Comparison of ENCODE assay signal across 21 cellular contexts in the genomic region with DNA sequence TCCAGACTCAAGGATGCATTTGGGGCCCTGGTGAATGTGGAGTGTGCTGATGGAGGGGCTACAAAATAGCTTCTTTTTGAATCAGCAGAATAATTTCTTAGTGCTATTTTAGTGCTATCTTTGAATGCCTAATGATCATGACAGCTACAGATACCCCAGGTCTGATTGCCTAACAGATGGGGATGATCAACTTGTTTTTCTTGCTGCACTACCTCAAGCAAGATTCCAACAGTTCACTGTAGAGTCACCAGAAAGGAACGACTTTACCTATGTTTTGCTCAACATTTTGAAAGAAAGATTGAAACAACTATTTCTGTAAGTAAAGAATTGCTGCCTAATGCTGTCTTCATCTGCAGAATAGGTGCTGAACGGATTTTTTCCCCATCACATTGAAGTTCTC. TPM values are rescaled to one million over a fixed set of nuclear protein-coding genes. Genes with fewer than 3 reads are reported as not detected.
DNase-seq lines count a peak whose midpoint lies in the region; TF ChIP-seq lines count a peak whose summit lies in the region.
"Had no signal": no experiment of that assay in that cellular context is flagged by ENCODE, and none has a peak within 500 bp of the region (broad histone marks: within the 10 kb centered on the region; RNA-seq: fewer than 3 reads in every experiment).

No MANE protein-coding gene starts in this region.

- no peaks in the 10 kb centered on the region for H3K9me3 ChIP-seq in Loucy (ENCODE audit: insufficient read depth, low read depth, low read length)
- no peaks in the 10 kb centered on the region for H3K9me3 ChIP-seq in PC-9 (ENCODE audit: insufficient read depth, low read depth)
- no peaks in the 10 kb centered on the region for H3K9me3 ChIP-seq in trophoblast cell (ENCODE audit: insufficient read depth, low read depth, low read length)
- H3K9me3 ChIP-seq: SJSA1 had no signal

- no peaks in the 10 kb centered on the region for H3K79me1 ChIP-seq in trophoblast cell (ENCODE audit: low read length)

- no peak overlapping the region for H2BK5ac ChIP-seq in trophoblast cell (ENCODE audit: low read depth, low read length, poor library complexity)

- no peak overlapping the region for H3K14ac ChIP-seq in trophoblast cell (ENCODE audit: low read length)

- no peak overlapping the region for H3K9ac ChIP-seq in Loucy (ENCODE audit: low read depth, low read length, poor library complexity, severe bottlenecking)
- no peak overlapping the region for H3K9ac ChIP-seq in trophoblast cell (ENCODE audit: low read length)
- H3K9ac ChIP-seq: BLaER1 had no signal

- TF ChIP-seq CTCF in Loucy (conservative IDR thresholded peaks at IDR 0.05; ENCODE audit: low read length) (no peak), PC-9 (conservative IDR thresholded peaks at IDR 0.05) (no peak)

- no peak overlapping the region for H2BK120ac ChIP-seq in trophoblast cell (ENCODE audit: insufficient read depth, low read length, poor library complexity)

- CTCF ChIA-PET in PC-9 (lab: Charles Lee): no interaction called here

- no CpG with 5 or more reads among the region's 2 CpGs for WGBS in trophoblast cell (ENCODE audit: extremely low coverage, insufficient coverage, insufficient read length)

- H3K4me2 ChIP-seq in Loucy (ENCODE audit: low read depth, low read length, poor library complexity, severe bottlenecking): no peak overlapping the region
- H3K4me2 ChIP-seq in PC-9: peak overlapping the region; percentile 65
- no peak overlapping the region for H3K4me2 ChIP-seq in trophoblast cell (ENCODE audit: low read length)
- H3K4me2 ChIP-seq: BLaER1 had no signal

- H3F3A ChIP-seq in Loucy (ENCODE audit: low read depth) (no peaks in the 10 kb centered on the region), PC-9 (ENCODE audit: insufficient read depth, low read depth) (peaks cover 25% of the 10 kb centered on the region)

- BruUV-seq in PC-9 (replicated peaks; lab: Mats Ljungman, UMichigan): no TSS peak

- peaks cover 23% of the 10 kb centered on the region for H3K4me1 ChIP-seq in Loucy (ENCODE audit: insufficient read depth, low read length, poor library complexity, severe bottlenecking)
- H3K4me1 ChIP-seq in PC-9 (replicated peaks; ENCODE audit: insufficient read depth): peaks cover 49% of the 10 kb centered on the region
- H3K4me1 ChIP-seq in trophoblast cell (ENCODE audit: control insufficient read depth in 1 of 2, insufficient read depth in 2 of 2, low read length in 2 of 2): peaks cover 3% of the 10 kb centered on the region in 2 experiments
- H3K4me1 ChIP-seq: BLaER1 had no signal

- H3K23ac ChIP-seq in trophoblast cell (ENCODE audit: low read length): no peak overlapping the region

- no peak overlapping the region for H2AK5ac ChIP-seq in trophoblast cell (ENCODE audit: low read length)

- H3K4ac ChIP-seq in trophoblast cell (ENCODE audit: low read depth, low read length): no peak overlapping the region

- H3K4me3 ChIP-seq in Loucy (ENCODE audit: low read length, poor library complexity, severe bottlenecking) (no peak overlapping the region), PC-9 (peak overlapping the region; percentile 31; the same call in 1 of the 2 replicates), trophoblast cell (ENCODE audit: low read depth, low read length) (no peak overlapping the region)
- H3K4me3 ChIP-seq: BLaER1, SJSA1 had no signal

- peak overlapping the region; percentile 33; the same call in 1 of the 2 replicates for H2AFZ ChIP-seq in Loucy (ENCODE audit: low read length)
- H2AFZ ChIP-seq in PC-9: 0 out of 2 replicates have a peak overlapping the region, but pooled peaks have one; percentile 7
- no peak overlapping the region for H2AFZ ChIP-seq in trophoblast cell (ENCODE audit: insufficient read depth, low read length, poor library complexity)

- H4K8ac ChIP-seq in trophoblast cell (ENCODE audit: low read depth, low read length): no peak overlapping the region

- H3K36me3 ChIP-seq in Loucy (ENCODE audit: insufficient read depth, low read length): no peaks in the 10 kb centered on the region
- H3K36me3 ChIP-seq in PC-9 (ENCODE audit: low read depth): no peaks in the 10 kb centered on the region
- H3K36me3 ChIP-seq in trophoblast cell (ENCODE audit: control insufficient read depth in 1 of 2, insufficient read depth in 2 of 2, low read length in 2 of 2): no peaks in the 10 kb centered on the region
- H3K36me3 ChIP-seq: BLaER1, SJSA1 had no signal

- intact Hi-C loops in PC-9 (cut with micrococcal nuclease; ENCODE audit: unreplicated experiment): no loop called here

- H3K27me3 ChIP-seq in Loucy (ENCODE audit: insufficient read depth, low read length, poor library complexity, severe bottlenecking): no peaks in the 10 kb centered on the region
- no peaks in the 10 kb centered on the region for H3K27me3 ChIP-seq in PC-9 (ENCODE audit: insufficient read depth, low read depth)
- H3K27me3 ChIP-seq in trophoblast cell (ENCODE audit: insufficient read depth, low read length): no peaks in the 10 kb centered on the region
- H3K27me3 ChIP-seq: BLaER1, SJSA1 had no signal

- H2BK12ac ChIP-seq in trophoblast cell (ENCODE audit: low read length): no peak overlapping the region

- no peak overlapping the region for H4K91ac ChIP-seq in trophoblast cell (ENCODE audit: low read depth, low read length)

- POLR2A ChIA-PET in PC-9 (lab: Charles Lee; ENCODE audit: unreplicated experiment): no interaction called here

- DNase-seq in PC-9 (peak in 1 of 2 experiments; percentile 91), epithelial cell of prostate (ENCODE audit: low read depth, low spot score) (no peak), trophoblast cell (peak; percentile 79 to 94), NCI-H526 (lab: John Stamatoyannopoulos, UW) (no peak), epidermal melanocyte (ENCODE audit: insufficient read length, low spot score) (no peak), mucosa of gallbladder (ENCODE audit: low spot score) (no peak), iPS-NIHi7 (ENCODE audit: extremely low spot score) (no peak)
- DNase-seq: CD4-positive, alpha-beta T cell; COR-L47; DMS 273 treated with DMSO at 0.1 percent for 48 hours; DND-41; GOT3; KG1; MV-4-11; NCI-H1105 treated with DMSO at 0.1 percent for 48 hours; NCI-H2029 treated with DMSO at 0.1 percent for 48 hours; NCI-H226; NCI-H524 treated with DMSO at 0.1 percent for 48 hours had no signal

- H3K79me2 ChIP-seq in Loucy (ENCODE audit: insufficient read depth, low read length): no peaks in the 10 kb centered on the region
- no peaks in the 10 kb centered on the region for H3K79me2 ChIP-seq in PC-9 (ENCODE audit: low read depth)
- H3K79me2 ChIP-seq in trophoblast cell (ENCODE audit: control insufficient read depth, insufficient read depth, low read length, poor library complexity): no peaks in the 10 kb centered on the region

- H3K27ac ChIP-seq in PC-9 (peak overlapping the region; percentile 30; the same call in 1 of the 2 replicates), epithelial cell of prostate (peak overlapping the region; percentile 19), trophoblast cell (ENCODE audit: low read depth, low read length) (peak overlapping the region; percentile 14)
- H3K27ac ChIP-seq: BLaER1, SJSA1 had no signal

- no peaks in the 10 kb centered on the region for H4K20me1 ChIP-seq in Loucy (ENCODE audit: insufficient read depth, low read length, poor library complexity, severe bottlenecking)
- no peaks in the 10 kb centered on the region for H4K20me1 ChIP-seq in PC-9 (ENCODE audit: insufficient read depth)
- H4K20me1 ChIP-seq: BLaER1 had no signal

- H3K18ac ChIP-seq in trophoblast cell (ENCODE audit: low read length): no peak overlapping the region

- H4K12ac ChIP-seq in trophoblast cell (ENCODE audit: low read depth, low read length): no peak overlapping the region

- H3K9me2 ChIP-seq in Loucy (replicated peaks; ENCODE audit: low read depth, low read length) (no peaks in the 10 kb centered on the region), PC-9 (ENCODE audit: insufficient read depth) (no peaks in the 10 kb centered on the region)

RNA-seq across cellular contexts. Expression of gene VAV3, which starts 42.6 kb away (rescaled TPM):
- total RNA-seq in PC-9 (2021): 0.63 and 1.7 TPM in 2 replicates
- polyA plus RNA-seq in trophoblast cell (2013): 24.3 TPM in 2 replicates
- total RNA-seq in mucosa of gallbladder: 2.4 TPM
- total RNA-seq: SJSA1 had no signal

Comparison
In these comparisons a context has a peak if more than half of its experiments do, and no peak if none do; other contexts are left out.
1. DNase-seq: peak in trophoblast cell (2 of 2); none in epithelial cell of prostate (single experiment), NCI-H526 (0 of 2), epidermal melanocyte (single experiment), mucosa of gallbladder (single experiment) and iPS-NIHi7 (single experiment).
2. Peak in every context shown above with its lines, with median percentiles within 50 percentile points of each other: H3K27ac ChIP-seq.